8 cellular contexts compared by ENCODE assay signal in genomic region chr19:41363753-41364545, GRCh38. TPM values are rescaled to one million over a fixed set of nuclear protein-coding genes. Genes with fewer than 3 reads are reported as not detected.
DNase-seq lines count a peak whose midpoint lies in the region; ATAC-seq, FAIRE-seq and TF ChIP-seq lines count a peak whose summit lies in the region.

B9D2 (minus strand) TSS chr19:41364149; CDS start chr19:41363519, 630 bp downstream.

- ATAC-seq in GM21515 (IDR thresholded peaks at IDR 0.05; ENCODE audit: unreplicated experiment), result peak; percentile 77

- dilution Hi-C loops in endothelial cell of umbilical vein (cut with MboI; ENCODE audit: extremely low pct_ligation_motif_present, low sequenced_read_pairs), result no loop called here

- H2AFZ ChIP-seq in OCI-LY3 (ENCODE audit: low read depth, low read length), result peak within 1 kb of the TSS; percentile 87
- H2AFZ ChIP-seq in endothelial cell of umbilical vein (ENCODE audit: low read depth, low read length), result peak within 1 kb of the TSS; percentile 11

- peak; percentile 94 for FAIRE-seq in endothelial cell of umbilical vein (lab: Jason Lieb, UNC)

- H3K27me3 ChIP-seq in OCI-LY3 (ENCODE audit: low read depth, low read length), result no peaks in the 10 kb centered on the region
- H3K27me3 ChIP-seq in endothelial cell of umbilical vein (ENCODE audit: control insufficient read depth in 2 of 2, insufficient read depth in 2 of 2, low read length in 2 of 2), result no peaks in the 10 kb centered on the region

- H3K9me3 ChIP-seq in OCI-LY3 (ENCODE audit: insufficient read depth, low read length) (no peaks in the 10 kb centered on the region), endothelial cell of umbilical vein (replicated peaks; ENCODE audit: control insufficient read depth, insufficient read depth, low read length) (no peaks in the 10 kb centered on the region)

- peak within 1 kb of the TSS; percentile 89 for H3K27ac ChIP-seq in OCI-LY3 (ENCODE audit: low read length)
- peak within 1 kb of the TSS; percentile 88 for H3K27ac ChIP-seq in endothelial cell of umbilical vein (ENCODE audit: insufficient read depth, low read depth, low read length)

- no peak for TF ChIP-seq CTCF in OCI-LY3 (IDR thresholded peaks at IDR 0.05; ENCODE audit: low read depth, low read length)
- no peak for TF ChIP-seq CTCF in endothelial cell of umbilical vein (IDR thresholded peaks at IDR 0.05; ENCODE audit: extremely low read depth in 1 of 2, insufficient read depth in 1 of 2, low read depth in 1 of 2, low read length in 2 of 2)

- peak within 1 kb of the TSS; percentile 97 for H3K9ac ChIP-seq in OCI-LY3 (ENCODE audit: low read length)
- H3K9ac ChIP-seq in endothelial cell of umbilical vein (replicated peaks; ENCODE audit: extremely low read depth, insufficient read depth, low read length), result peak within 1 kb of the TSS; percentile 94

- intact Hi-C loops in endothelial cell of umbilical vein (cut with micrococcal nuclease), result loop anchor here (1.0 to 2.0 kb wide), 2 partner anchors 33 to 63 kb away; partner anchors contain the start of genes B3GNT8, BCKDHA and EXOSC5

- CTCF ChIA-PET in endothelial cell of umbilical vein (lab: Charles Lee), result interaction anchor here (0.8 to 4.3 kb wide), 11 partner anchors 8 to 199 kb away, joined by 3 to 35 read pairs (median 3); partner anchors contain the start of genes DMAC2 and TGFB1

- DNase-seq in D341Med (ENCODE audit: low spot score) (peak; percentile 96), HuH-7 (ENCODE audit: low spot score) (peak; percentile 97), activated T-cell treated with anti-CD3 and anti-CD28 coated beads for 1 hour (ENCODE audit: low read depth) (peak; percentile 97), endothelial cell of umbilical vein (ENCODE audit: low read depth, low spot score) (peak; percentile 99), midbrain (lab: John Stamatoyannopoulos, UW) (peak; percentile 98)
- peak; percentile 93 to 97 for DNase-seq in stimulated activated CD8-positive, alpha-beta memory T cell treated with anti-CD3 and anti-CD28 coated beads, Interleukin-2, amount 100 ng/mL, for 1 hour (ENCODE audit: low read depth in 2 of 2)

- BruUV-seq in endothelial cell of umbilical vein (replicated peaks; lab: Mats Ljungman, UMichigan), result TSS peak; percentile 74

- peak; percentile 91 for TF ChIP-seq POLR2A in endothelial cell of umbilical vein (IDR thresholded peaks at IDR 0.05; ENCODE audit: low read depth, low read length)

- H3K4me3 ChIP-seq in OCI-LY3 (ENCODE audit: low read length) (peak within 1 kb of the TSS; percentile 88), endothelial cell of umbilical vein (replicated peaks in 1 of 3; ENCODE audit: insufficient read depth in 1 of 3, low read depth in 1 of 3, low read length in 3 of 3) (peak within 1 kb of the TSS; percentile 40 to 86 (median 60))

- H3K79me2 ChIP-seq in OCI-LY3 (ENCODE audit: low read length) (peaks cover 38% of the 10 kb centered on the region), endothelial cell of umbilical vein (ENCODE audit: control insufficient read depth, insufficient read depth, low read length) (peaks cover 25% of the 10 kb centered on the region)

- H3K36me3 ChIP-seq in OCI-LY3 (replicated peaks; ENCODE audit: low read depth, low read length) (peaks cover 3% of the 10 kb centered on the region), endothelial cell of umbilical vein (ENCODE audit: control insufficient read depth in 2 of 2, extremely low read depth in 1 of 2, insufficient read depth in 2 of 2, low read length in 2 of 2) (no peaks in the 10 kb centered on the region)

- peak within 1 kb of the TSS; percentile 88 for H3K4me2 ChIP-seq in OCI-LY3 (ENCODE audit: low read length)
- H3K4me2 ChIP-seq in endothelial cell of umbilical vein (ENCODE audit: insufficient read depth, low read length), result peak within 1 kb of the TSS; percentile 94

- H3K4me1 ChIP-seq in OCI-LY3 (ENCODE audit: low read length), result peaks cover 43% of the 10 kb centered on the region
- H3K4me1 ChIP-seq in endothelial cell of umbilical vein (ENCODE audit: control insufficient read depth, extremely low read depth, insufficient read depth, low read length), result peaks cover 20% of the 10 kb centered on the region

- POLR2A ChIA-PET in endothelial cell of umbilical vein (lab: Charles Lee), result interaction anchor here (0.6 to 1.6 kb wide), 6 partner anchors 10 to 75 kb away, joined by 3 to 8 read pairs (median 4); partner anchors contain the start of genes DMAC2 and TGFB1

- H4K20me1 ChIP-seq in OCI-LY3 (ENCODE audit: insufficient read depth, low read length) (no peaks in the 10 kb centered on the region), endothelial cell of umbilical vein (replicated peaks; ENCODE audit: control insufficient read depth, extremely low read depth, insufficient read depth, low read length) (no peaks in the 10 kb centered on the region)

- no peaks in the 10 kb centered on the region for H3K9me1 ChIP-seq in endothelial cell of umbilical vein (replicated peaks; ENCODE audit: control insufficient read depth, extremely low read depth, insufficient read depth, low read length)

TF ChIP-seq in endothelial cell of umbilical vein, 7 proteins besides CTCF, POLR2A, EP300 and RAD21:
- TF ChIP-seq POLR2AphosphoS5 (IDR thresholded peaks at IDR 0.05; ENCODE audit: insufficient read depth, low read depth, low read length), result peak; percentile 74
- no peak for TF ChIP-seq FOS (IDR thresholded peaks at IDR 0.05; ENCODE audit: borderline replicate concordance, insufficient read depth, low read length)

RNA-seq across cellular contexts. Expression of gene B9D2, which starts in this region (rescaled TPM):
- total RNA-seq in endothelial cell of umbilical vein, result 12.2 and 13.6 TPM in 2 replicates
- polyA plus RNA-seq in endothelial cell of umbilical vein, result 23.9 and 28.4 TPM in 2 replicates
- 14.7 and 16.7 TPM in 2 replicates for polyA plus RNA-seq in endothelial cell of umbilical vein (2011; cell fraction: cytosol; rRNA removed)
- 8.2 and 9.1 TPM in 2 replicates for polyA plus RNA-seq in endothelial cell of umbilical vein (2011; cell fraction: nucleus; rRNA removed)
- polyA plus RNA-seq in endothelial cell of umbilical vein (2012), result 8.9 and 13.5 TPM in 2 replicates
- 3.0 and 3.8 TPM in 2 replicates for polyA minus RNA-seq in endothelial cell of umbilical vein
- polyA minus RNA-seq in endothelial cell of umbilical vein (2011; cell fraction: cytosol; rRNA and poly(A)+ RNA removed), result 2.3 TPM
- polyA minus RNA-seq in endothelial cell of umbilical vein (2011; cell fraction: nucleus; rRNA and poly(A)+ RNA removed), result 2.4 and 2.6 TPM in 2 replicates

Comparison
In these comparisons a context has a peak if more than half of its experiments do, and no peak if none do; other contexts are left out.
1. Peak in every context shown above with its lines: DNase-seq, ATAC-seq, H3K4me3 ChIP-seq and H3K27ac ChIP-seq.